10 cellular contexts compared by ENCODE assay signal in genomic region chr12:23895792-23896218, GRCh38. TPM values are rescaled to one million over a fixed set of nuclear protein-coding genes. Genes with fewer than 3 reads are reported as not detected.
DNase-seq lines count a peak whose midpoint lies in the region; ATAC-seq and TF ChIP-seq lines count a peak whose summit lies in the region.
"Had no signal": no experiment of that assay in that cellular context is flagged by ENCODE, and none has a peak within 500 bp of the region (broad histone marks: within the 10 kb centered on the region; RNA-seq: fewer than 3 reads in every experiment).

No MANE protein-coding gene starts in this region.

- no peak overlapping the region for H3K4me3 Mint-ChIP-seq in WTC11

- no peak overlapping the region for H3K27ac ChIP-seq in iPS DF 6.9 (ENCODE audit: low read length)
- H3K27ac ChIP-seq: foreskin keratinocyte had no signal

- CTCF ChIA-PET in WTC11 (lab: Charles Lee) = no interaction called here

- peak; percentile 51 for DNase-seq in Ammon's horn (ENCODE audit: low spot score)
- DNase-seq in NCI-H1694 (lab: John Stamatoyannopoulos, UW) = peak; percentile 55
- DNase-seq in WTC11 (ENCODE audit: low spot score) = peak; percentile 26
- peak; percentile 52 for DNase-seq in iPS DF 6.9 (ENCODE audit: low read depth, low spot score)
- no peak for DNase-seq in HuH-7.5 (ENCODE audit: low spot score)
- DNase-seq in SIG-M5 treated with dmso at 0.1 percent for 504 hours (lab: John Stamatoyannopoulos, UW; ENCODE audit: unreplicated experiment) = no peak
- no peak for DNase-seq in left cardiac atrium
- DNase-seq: foreskin keratinocyte, MM.1S had no signal

- 0 out of 2 replicates have a peak, but pooled peaks cover 1% of the 10 kb centered on the region for H3K4me1 ChIP-seq in iPS DF 6.9 (ENCODE audit: control insufficient read depth, insufficient read depth, low read length)
- H3K4me1 ChIP-seq: foreskin keratinocyte had no signal

- peaks cover 3% of the 10 kb centered on the region for H3K9me3 Mint-ChIP-seq in WTC11

- no peaks in the 10 kb centered on the region for H3K27me3 ChIP-seq in iPS DF 6.9 (ENCODE audit: control insufficient read depth, insufficient read depth, low read length)
- H3K27me3 ChIP-seq: foreskin keratinocyte had no signal

- no peaks in the 10 kb centered on the region for H3K36me3 ChIP-seq in iPS DF 6.9 (ENCODE audit: control insufficient read depth, insufficient read depth, low read length)

- POLR2A ChIA-PET in WTC11 (lab: Charles Lee) = no interaction called here

- H3K4me1 Mint-ChIP-seq in WTC11 = peaks cover 13% of the 10 kb centered on the region

- WGBS in iPS DF 6.9 (ENCODE audit: insufficient coverage, insufficient read length) = no CpG with 5 or more reads among the region's 5 CpGs

- H3K9me3 ChIP-seq in iPS DF 6.9 (ENCODE audit: control insufficient read depth, insufficient read depth, low read length) = no peaks in the 10 kb centered on the region

- no peaks in the 10 kb centered on the region for H3K27me3 Mint-ChIP-seq in WTC11 (ENCODE audit: low read depth)

- ATAC-seq in WTC11 (peak; percentile 85), GM21737 (IDR thresholded peaks at IDR 0.05; ENCODE audit: unreplicated experiment) (no peak), left cardiac atrium (no peak)
- ATAC-seq: foreskin keratinocyte had no signal

- TF ChIP-seq CTCF in WTC11 (IDR thresholded peaks at IDR 0.05) = no peak

- no peak overlapping the region for H3K4me3 ChIP-seq in iPS DF 6.9 (ENCODE audit: low read length)

- peaks cover 3% of the 10 kb centered on the region for H3K36me3 Mint-ChIP-seq in WTC11

- H3K27ac Mint-ChIP-seq in WTC11 = peak overlapping the region; percentile 94

- intact Hi-C loops in left cardiac atrium (cut with DNase I) = no loop called here

TF ChIP-seq in WTC11, 78 proteins besides CTCF, POLR2A, EP300 and RAD21:
- no peak for TF ChIP-seq ZBTB21 (CRISPR knock-in tag; IDR thresholded peaks at IDR 0.05; ENCODE audit: borderline replicate concordance)
- TF ChIP-seq ESRRA (CRISPR knock-in tag; IDR thresholded peaks at IDR 0.05; ENCODE audit: borderline replicate concordance) = no peak
- TF ChIP-seq ZSCAN18 (CRISPR knock-in tag; IDR thresholded peaks at IDR 0.05) = no peak
- TF ChIP-seq ZNF416 (CRISPR knock-in tag; IDR thresholded peaks at IDR 0.05) = no peak
- TF ChIP-seq, protein P1, sequence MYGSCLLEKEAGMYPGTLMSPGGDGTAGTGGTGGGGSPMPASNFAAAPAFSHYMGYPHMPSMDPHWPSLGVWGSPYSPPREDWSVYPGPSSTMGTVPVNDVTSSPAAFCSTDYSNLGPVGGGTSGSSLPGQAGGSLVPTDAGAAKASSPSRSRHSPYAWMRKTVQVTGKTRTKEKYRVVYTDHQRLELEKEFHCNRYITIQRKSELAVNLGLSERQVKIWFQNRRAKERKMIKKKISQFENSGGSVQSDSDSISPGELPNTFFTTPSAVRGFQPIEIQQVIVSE (CRISPR knock-in tag; IDR thresholded peaks at IDR 0.05; ENCODE audit: borderline replicate concordance) = no peak
- TF ChIP-seq ZNF232 (CRISPR knock-in tag; IDR thresholded peaks at IDR 0.05) = no peak
- TF ChIP-seq, protein P2, sequence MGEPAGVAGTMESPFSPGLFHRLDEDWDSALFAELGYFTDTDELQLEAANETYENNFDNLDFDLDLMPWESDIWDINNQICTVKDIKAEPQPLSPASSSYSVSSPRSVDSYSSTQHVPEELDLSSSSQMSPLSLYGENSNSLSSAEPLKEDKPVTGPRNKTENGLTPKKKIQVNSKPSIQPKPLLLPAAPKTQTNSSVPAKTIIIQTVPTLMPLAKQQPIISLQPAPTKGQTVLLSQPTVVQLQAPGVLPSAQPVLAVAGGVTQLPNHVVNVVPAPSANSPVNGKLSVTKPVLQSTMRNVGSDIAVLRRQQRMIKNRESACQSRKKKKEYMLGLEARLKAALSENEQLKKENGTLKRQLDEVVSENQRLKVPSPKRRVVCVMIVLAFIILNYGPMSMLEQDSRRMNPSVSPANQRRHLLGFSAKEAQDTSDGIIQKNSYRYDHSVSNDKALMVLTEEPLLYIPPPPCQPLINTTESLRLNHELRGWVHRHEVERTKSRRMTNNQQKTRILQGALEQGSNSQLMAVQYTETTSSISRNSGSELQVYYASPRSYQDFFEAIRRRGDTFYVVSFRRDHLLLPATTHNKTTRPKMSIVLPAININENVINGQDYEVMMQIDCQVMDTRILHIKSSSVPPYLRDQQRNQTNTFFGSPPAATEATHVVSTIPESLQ (CRISPR knock-in tag; IDR thresholded peaks at IDR 0.05) = no peak
- no peak for TF ChIP-seq ZNF121 (CRISPR knock-in tag; IDR thresholded peaks at IDR 0.05)
- TF ChIP-seq OVOL2 (CRISPR knock-in tag; IDR thresholded peaks at IDR 0.05; ENCODE audit: borderline replicate concordance) = no peak
- TF ChIP-seq ELF4 (CRISPR knock-in tag; IDR thresholded peaks at IDR 0.05; ENCODE audit: low read depth) = no peak
- no peak for TF ChIP-seq TEAD4 (CRISPR knock-in tag; IDR thresholded peaks at IDR 0.05)
- TF ChIP-seq MLX (CRISPR knock-in tag; IDR thresholded peaks at IDR 0.05) = no peak
- TF ChIP-seq MYBL2 (CRISPR knock-in tag; IDR thresholded peaks at IDR 0.05) = no peak
- TF ChIP-seq ZNF263 (CRISPR knock-in tag; IDR thresholded peaks at IDR 0.05; ENCODE audit: low read depth) = no peak
- no peak for TF ChIP-seq NR1H2 (CRISPR knock-in tag; IDR thresholded peaks at IDR 0.05)
- TF ChIP-seq PRRX2 (CRISPR knock-in tag; IDR thresholded peaks at IDR 0.05) = no peak
- no peak for TF ChIP-seq ATF1 (CRISPR knock-in tag; IDR thresholded peaks at IDR 0.05)
TF ChIP-seq in WTC11: peak in this region for 0.

RNA-seq across cellular contexts. Expression of gene SOX5, which starts 53.7 kb away (rescaled TPM):
- total RNA-seq in WTC11 (2021) (1.0 to 3.6 TPM (median 2.3 TPM) in 3 replicates), left cardiac atrium (10 to 100 TPM in 1 of 2 donors, 1 to 10 TPM in 1; 7.6 to 13.2 TPM)

Comparison
In these comparisons a context has a peak if more than half of its experiments do, and no peak if none do; other contexts are left out.
1. DNase-seq: peak in Ammon's horn (single experiment), NCI-H1694 (single experiment), WTC11 (single experiment) and iPS DF 6.9 (single experiment); none in HuH-7.5 (single experiment), SIG-M5 treated with dmso at 0.1 percent for 504 hours (single experiment) and left cardiac atrium (single experiment).